Comparison of ENCODE assay signal across 8 cellular contexts in genomic region chr12:64609543-64610091, GRCh38. TPM values are rescaled to one million over a fixed set of nuclear protein-coding genes. Genes with fewer than 3 reads are reported as not detected.
DNase-seq lines count a peak whose midpoint lies in the region; ATAC-seq, FAIRE-seq and TF ChIP-seq lines count a peak whose summit lies in the region.

No MANE protein-coding gene starts in this region.

- H3K36me3 ChIP-seq in adipocyte (ENCODE audit: control insufficient read depth, insufficient read depth, low read length, severe bottlenecking): no peaks in the 10 kb centered on the region
- no peaks in the 10 kb centered on the region for H3K36me3 ChIP-seq in kidney (ENCODE audit: control insufficient read depth in 1 of 2, insufficient read depth in 2 of 2, low read length in 2 of 2)
- H3K36me3 ChIP-seq in subcutaneous abdominal adipose tissue (ENCODE audit: control insufficient read depth in 5 of 5, insufficient read depth in 5 of 5, low read length in 5 of 5): no peaks in the 10 kb centered on the region

- in situ Hi-C loops in G401 (cut with HindIII; ENCODE audit: low sequenced_read_pairs): no loop called here

- DNase-seq in G401 (ENCODE audit: low spot score) (peak; percentile 16), Kasumi-1 (lab: John Stamatoyannopoulos, UW) (peak; percentile 61 to 63), adipocyte (ENCODE audit: low read depth) (peak; percentile 57), kidney (no peak), mucosa of gallbladder (ENCODE audit: low spot score) (no peak)
- no peak for DNase-seq in activated CD8-positive, alpha-beta memory T cell treated with anti-CD3 and anti-CD28 coated beads for 24 hours

- H3K4me3 ChIP-seq in adipocyte (ENCODE audit: low read length) (peak overlapping the region; percentile 92), kidney (ENCODE audit: low read length in 2 of 2) (peak overlapping the region; percentile 62 to 82), subcutaneous abdominal adipose tissue (ENCODE audit: low read depth in 1 of 5, low read length in 5 of 5) (peak overlapping the region; percentile 69 to 81 (median 70))

- ATAC-seq in GM18519 (IDR thresholded peaks at IDR 0.05; ENCODE audit: low FRiP score, unreplicated experiment): no peak

- H3K27me3 ChIP-seq in adipocyte (replicated peaks; ENCODE audit: control insufficient read depth, insufficient read depth, low read length): no peaks in the 10 kb centered on the region
- no peaks in the 10 kb centered on the region for H3K27me3 ChIP-seq in subcutaneous abdominal adipose tissue (ENCODE audit: control insufficient read depth in 5 of 5, insufficient read depth in 4 of 5, low read length in 5 of 5)

- H3K27ac ChIP-seq in kidney (ENCODE audit: low read depth in 2 of 2, low read length in 2 of 2) (peak overlapping the region; percentile 81 to 92), subcutaneous abdominal adipose tissue (ENCODE audit: low read depth, low read length) (peak overlapping the region; percentile 91)

- no peaks in the 10 kb centered on the region for H3K9me3 ChIP-seq in adipocyte (ENCODE audit: control insufficient read depth, low read length)
- H3K9me3 ChIP-seq in kidney (ENCODE audit: control insufficient read depth in 1 of 2, low read length in 2 of 2): no peaks in the 10 kb centered on the region
- H3K9me3 ChIP-seq in subcutaneous abdominal adipose tissue (ENCODE audit: control insufficient read depth in 5 of 5, low read length in 5 of 5): no peaks in the 10 kb centered on the region

- peaks cover 23% of the 10 kb centered on the region for H3K4me1 ChIP-seq in adipocyte (ENCODE audit: control insufficient read depth, insufficient read depth, low read length)
- H3K4me1 ChIP-seq in kidney (ENCODE audit: control insufficient read depth in 1 of 2, insufficient read depth in 1 of 2, low read depth in 1 of 2, low read length in 2 of 2): no peaks in the 10 kb centered on the region
- peaks cover 2 to 39% (median 33%) of the 10 kb centered on the region in 5 donors for H3K4me1 ChIP-seq in subcutaneous abdominal adipose tissue (ENCODE audit: control insufficient read depth in 5 of 5, insufficient read depth in 5 of 5, low read length in 5 of 5)

- intact Hi-C loops in kidney (cut with DNase I): no loop called here

- TF ChIP-seq CTCF in kidney (IDR thresholded peaks at IDR 0.05; ENCODE audit: borderline replicate concordance, extremely low read depth, insufficient read depth): no peak

- FAIRE-seq in kidney (lab: Jason Lieb, UNC): no peak

- peak overlapping the region; percentile 74 for H3K9ac ChIP-seq in adipocyte (ENCODE audit: low read length)
- H3K9ac ChIP-seq in kidney (ENCODE audit: low read length in 2 of 2): peak overlapping the region; percentile 59 to 73
- H3K9ac ChIP-seq in subcutaneous abdominal adipose tissue (ENCODE audit: low read length in 5 of 5): peak overlapping the region in 4 of 5 donors; percentile 34 to 87 (median 54)

RNA-seq across cellular contexts. Expression of gene RASSF3, which starts 0.7 kb away (rescaled TPM):
- total RNA-seq in G401 (2014; rRNA removed; shearing (Covaris generic)): 41.8 and 43.4 TPM in 2 replicates
- total RNA-seq in kidney: 35.6 TPM
- polyA plus RNA-seq in kidney (ENCODE audit: insufficient read depth, low read depth, low replicate concordance): 8.2 TPM
- total RNA-seq in mucosa of gallbladder: 130 TPM

Comparison
In these comparisons a context has a peak if more than half of its experiments do, and no peak if none do; other contexts are left out.
1. DNase-seq: peak in G401 (single experiment), Kasumi-1 (2 of 2) and adipocyte (single experiment); none in kidney (single experiment), activated CD8-positive, alpha-beta memory T cell treated with anti-CD3 and anti-CD28 coated beads for 24 hours (single experiment) and mucosa of gallbladder (single experiment).
2. Peak in every context shown above with its lines, with median percentiles within 50 percentile points of each other: H3K4me3 ChIP-seq and H3K9ac ChIP-seq.